Comparison of ENCODE assay signal across 8 cellular contexts in genomic region chr14:95465936-95466335, GRCh38.
"Had no signal": no experiment of that assay in that cellular context is flagged by ENCODE, and none has a peak within 500 bp of the region (broad histone marks: within the 10 kb centered on the region; RNA-seq: fewer than 3 reads in every experiment).

No MANE protein-coding gene starts in this region.

- H3K4me3 ChIP-seq: esophagus squamous epithelium, tibial nerve had no signal

- H3K27me3 ChIP-seq: tibial nerve had no signal

- DNase-seq: activated T-cell treated with anti-CD3 and anti-CD28 coated beads, Interleukin-2, amount 50 U/mL, for 4 hours; esophagus squamous epithelium; foreskin fibroblast; left colon; mammary epithelial cell; stimulated activated CD4-positive, alpha-beta T cell treated with anti-CD3 and anti-CD28 coated beads, Interleukin-2, amount 100 ng/mL, for 48 hours; stimulated activated CD8-positive, alpha-beta memory T cell treated with anti-CD3 and anti-CD28 coated beads, Interleukin-4, amount 100 ng/mL, for 48 hours had no signal

- H3K9me3 Mint-ChIP-seq: activated T-cell treated with anti-CD3 and anti-CD28 coated beads, Interleukin-2, amount 50 U/mL, for 4 hours had no signal

- ATAC-seq: left colon had no signal

- H3K4me3 Mint-ChIP-seq: activated T-cell treated with anti-CD3 and anti-CD28 coated beads, Interleukin-2, amount 50 U/mL, for 4 hours had no signal

- H3K27ac ChIP-seq: esophagus squamous epithelium, tibial nerve had no signal

- H3K9me3 ChIP-seq: esophagus squamous epithelium, tibial nerve had no signal
